Comparison of ENCODE assay signal across 11 cellular contexts in the genomic region with DNA sequence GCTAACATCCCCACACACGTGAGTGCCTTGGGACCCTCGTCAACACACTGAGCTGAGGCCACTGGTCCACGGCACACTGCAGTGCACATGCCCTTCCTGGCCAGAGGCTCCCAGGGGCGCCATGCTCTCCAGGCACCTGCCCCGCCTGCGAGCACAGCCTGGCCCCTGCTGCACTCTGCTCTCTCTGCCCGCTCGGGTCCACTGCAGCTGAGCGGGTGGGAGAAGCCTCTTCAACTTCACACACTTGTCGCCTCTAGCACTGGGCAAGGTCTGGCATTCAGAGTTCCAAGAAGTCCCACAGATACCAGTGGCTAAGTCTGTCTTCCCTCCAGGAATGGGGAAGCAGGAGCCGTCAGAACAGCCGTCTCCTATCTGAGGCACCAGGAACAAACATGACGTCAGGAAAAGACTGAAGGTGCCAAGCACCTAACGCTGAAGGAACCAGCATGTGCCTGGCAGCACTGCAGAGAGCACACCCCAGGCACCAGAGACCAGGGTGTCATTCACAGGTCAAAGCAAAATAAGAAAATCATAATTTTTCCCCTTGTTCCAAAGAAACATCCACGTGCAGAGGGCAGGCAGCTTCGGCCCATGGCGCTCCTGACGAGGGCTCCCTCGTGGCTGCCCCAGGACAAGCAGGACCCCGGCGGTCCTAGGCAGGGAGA.
DNase-seq lines count a peak whose midpoint lies in the region; ATAC-seq and TF ChIP-seq lines count a peak whose summit lies in the region.
"Had no signal": no experiment of that assay in that cellular context is flagged by ENCODE, and none has a peak within 500 bp of the region (broad histone marks: within the 10 kb centered on the region; RNA-seq: fewer than 3 reads in every experiment).

No MANE protein-coding gene starts in this region.

- H3K14ac ChIP-seq in trophoblast cell (ENCODE audit: low read length): no peak overlapping the region

- no peak overlapping the region for H3K4me3 ChIP-seq in trophoblast cell (ENCODE audit: low read depth, low read length)

- no peak overlapping the region for H2BK12ac ChIP-seq in trophoblast cell (ENCODE audit: low read length)

- H3K4me2 ChIP-seq in trophoblast cell (ENCODE audit: low read length): no peak overlapping the region

- no peak overlapping the region for H4K8ac ChIP-seq in trophoblast cell (ENCODE audit: low read depth, low read length)

- ATAC-seq in effector memory CD8-positive, alpha-beta T cell (replicated peaks): no peak

- DNase-seq in activated naive CD4-positive, alpha-beta T cell treated with anti-CD3 and anti-CD28 coated beads for 36 hours: no peak
- DNase-seq in activated naive CD4-positive, alpha-beta T cell treated with Interleukin-2 at 50 U/mL for 16 hours: no peak
- DNase-seq in effector memory CD8-positive, alpha-beta T cell: no peak
- peak; percentile 83 for DNase-seq in mucosa of gallbladder (ENCODE audit: low spot score)
- no peak for DNase-seq in type B pancreatic cell (ENCODE audit: extremely low spot score, unreplicated experiment)
- DNase-seq in trophoblast cell: no peak
- DNase-seq in stimulated activated naive CD4-positive, alpha-beta T cell (lab: John Stamatoyannopoulos, UW): no peak
- no peak for DNase-seq in NCI-H526 treated with DMSO at 0.1 percent for 48 hours (lab: John Stamatoyannopoulos, UW)
- DNase-seq: effector memory CD4-positive, alpha-beta T cell; NCI-H2107 had no signal

- H2BK120ac ChIP-seq in trophoblast cell (ENCODE audit: insufficient read depth, low read length, poor library complexity): no peak overlapping the region

- H3K36me3 ChIP-seq in trophoblast cell (ENCODE audit: control insufficient read depth in 1 of 2, insufficient read depth in 2 of 2, low read length in 2 of 2): peaks cover 57 to 65% of the 10 kb centered on the region in 2 experiments

- WGBS in trophoblast cell (ENCODE audit: extremely low coverage, insufficient coverage, insufficient read length): no CpG with 5 or more reads among the region's 21 CpGs

- no peak overlapping the region for H3K9ac ChIP-seq in trophoblast cell (ENCODE audit: low read length)

- H3K36me3 Mint-ChIP-seq in activated naive CD4-positive, alpha-beta T cell treated with anti-CD3 and anti-CD28 coated beads for 36 hours (ENCODE audit: low read depth): peaks cover 23% of the 10 kb centered on the region
- peaks cover 37% of the 10 kb centered on the region for H3K36me3 Mint-ChIP-seq in effector memory CD8-positive, alpha-beta T cell (ENCODE audit: insufficient read depth)
- peaks cover 15% of the 10 kb centered on the region for H3K36me3 Mint-ChIP-seq in type B pancreatic cell

- no peak overlapping the region for H3K4ac ChIP-seq in trophoblast cell (ENCODE audit: low read depth, low read length)

- intact Hi-C loops in activated naive CD4-positive, alpha-beta T cell treated with anti-CD3 and anti-CD28 coated beads for 36 hours (cut with micrococcal nuclease): no loop called here

- no peaks in the 10 kb centered on the region for H3K79me1 ChIP-seq in trophoblast cell (ENCODE audit: low read length)

- no peaks in the 10 kb centered on the region for H3K27me3 Mint-ChIP-seq in activated naive CD4-positive, alpha-beta T cell treated with anti-CD3 and anti-CD28 coated beads for 36 hours (ENCODE audit: low read depth)
- H3K27me3 Mint-ChIP-seq in effector memory CD8-positive, alpha-beta T cell: no peaks in the 10 kb centered on the region
- H3K27me3 Mint-ChIP-seq in type B pancreatic cell: no peaks in the 10 kb centered on the region
- H3K27me3 Mint-ChIP-seq: B cell had no signal

- no peak overlapping the region for H2AK5ac ChIP-seq in trophoblast cell (ENCODE audit: low read length)

- H2BK5ac ChIP-seq in trophoblast cell (ENCODE audit: low read depth, low read length, poor library complexity): no peak overlapping the region

- H2AFZ ChIP-seq in trophoblast cell (ENCODE audit: insufficient read depth, low read length, poor library complexity): no peak overlapping the region

- H3K27ac Mint-ChIP-seq in activated naive CD4-positive, alpha-beta T cell treated with anti-CD3 and anti-CD28 coated beads for 36 hours: peak overlapping the region; percentile 59
- H3K27ac Mint-ChIP-seq in effector memory CD8-positive, alpha-beta T cell: peak overlapping the region; percentile 38 to 67
- H3K27ac Mint-ChIP-seq in type B pancreatic cell: peak overlapping the region; percentile 86
- H3K27ac Mint-ChIP-seq: B cell had no signal

- H3K4me1 Mint-ChIP-seq in activated naive CD4-positive, alpha-beta T cell treated with anti-CD3 and anti-CD28 coated beads for 36 hours (ENCODE audit: low read depth): peaks cover 46% of the 10 kb centered on the region
- H3K4me1 Mint-ChIP-seq in effector memory CD8-positive, alpha-beta T cell (ENCODE audit: low read depth in 2 of 2): peaks cover 48 to 54% of the 10 kb centered on the region in 2 donors
- peaks cover 36% of the 10 kb centered on the region for H3K4me1 Mint-ChIP-seq in type B pancreatic cell (ENCODE audit: unreplicated experiment)

- H4K91ac ChIP-seq in trophoblast cell (ENCODE audit: low read depth, low read length): no peak overlapping the region

- H3K23ac ChIP-seq in trophoblast cell (ENCODE audit: low read length): no peak overlapping the region

- CTCF ChIA-PET in activated naive CD4-positive, alpha-beta T cell treated with anti-CD3 and anti-CD28 coated beads for 36 hours (lab: Charles Lee): no interaction called here

- no peaks in the 10 kb centered on the region for H3K9me3 Mint-ChIP-seq in activated naive CD4-positive, alpha-beta T cell treated with anti-CD3 and anti-CD28 coated beads for 36 hours
- H3K9me3 Mint-ChIP-seq in effector memory CD8-positive, alpha-beta T cell: no peaks in the 10 kb centered on the region
- no peaks in the 10 kb centered on the region for H3K9me3 Mint-ChIP-seq in type B pancreatic cell

- H3K79me2 ChIP-seq in trophoblast cell (ENCODE audit: control insufficient read depth, insufficient read depth, low read length, poor library complexity): peaks cover 2% of the 10 kb centered on the region

- no peaks in the 10 kb centered on the region for H3K27me3 ChIP-seq in trophoblast cell (ENCODE audit: insufficient read depth, low read length)

- no peak overlapping the region for H4K12ac ChIP-seq in trophoblast cell (ENCODE audit: low read depth, low read length)

- peaks cover 5% of the 10 kb centered on the region for H3K9me3 ChIP-seq in trophoblast cell (ENCODE audit: insufficient read depth, low read depth, low read length)

- no peak for TF ChIP-seq CTCF in type B pancreatic cell (conservative IDR thresholded peaks at IDR 0.05)

- H3K27ac ChIP-seq in trophoblast cell (ENCODE audit: low read depth, low read length): no peak overlapping the region

- no peak overlapping the region for H3K18ac ChIP-seq in trophoblast cell (ENCODE audit: low read length)

- H3K4me3 Mint-ChIP-seq in activated naive CD4-positive, alpha-beta T cell treated with anti-CD3 and anti-CD28 coated beads for 36 hours: no peak overlapping the region
- peak overlapping the region in 1 of 2 donors; percentile 29 for H3K4me3 Mint-ChIP-seq in effector memory CD8-positive, alpha-beta T cell
- H3K4me3 Mint-ChIP-seq in type B pancreatic cell: peak overlapping the region; percentile 39
- H3K4me3 Mint-ChIP-seq: B cell had no signal

- H3K4me1 ChIP-seq in trophoblast cell (ENCODE audit: control insufficient read depth in 1 of 2, insufficient read depth in 2 of 2, low read length in 2 of 2): peaks cover 4 to 7% of the 10 kb centered on the region in 2 experiments
